In genomic region chr9:137271696-137272076, GRCh38 we compare ENCODE assay signal across 26 cellular contexts. TPM values are rescaled to one million over a fixed set of nuclear protein-coding genes. Genes with fewer than 3 reads are reported as not detected.
DNase-seq lines count a peak whose midpoint lies in the region; ATAC-seq and TF ChIP-seq lines count a peak whose summit lies in the region.
"Had no signal": no experiment of that assay in that cellular context is flagged by ENCODE, and none has a peak within 500 bp of the region (broad histone marks: within the 10 kb centered on the region; RNA-seq: fewer than 3 reads in every experiment).

No MANE protein-coding gene starts in this region.

- no peaks in the 10 kb centered on the region for H3K9me3 Mint-ChIP-seq in T-helper 1 cell treated with Interleukin-12 subunit alpha and Interleukin-12 subunit beta and Interleukin-4 antibody, amounts not matched to agents 30 μg/mL and 1 μg/mL, for 36 hours
- H3K9me3 Mint-ChIP-seq in glutamatergic neuron (ENCODE audit: unreplicated experiment), result peaks cover 10% of the 10 kb centered on the region
- H3K9me3 Mint-ChIP-seq: endodermal cell had no signal

- no peak for TF ChIP-seq CTCF in left ventricle myocardium inferior (IDR thresholded peaks at IDR 0.05; ENCODE audit: borderline replicate concordance)
- TF ChIP-seq CTCF in glutamatergic neuron (IDR thresholded peaks at IDR 0.05; ENCODE audit: partially characterized antibody, unreplicated experiment), result no peak
- TF ChIP-seq CTCF in left lung (IDR thresholded peaks at IDR 0.05), result no peak

- H3K36me3 Mint-ChIP-seq in T-helper 1 cell treated with Interleukin-12 subunit alpha and Interleukin-12 subunit beta and Interleukin-4 antibody, amounts not matched to agents 30 μg/mL and 1 μg/mL, for 36 hours (ENCODE audit: low read depth), result peaks cover 23% of the 10 kb centered on the region
- no peaks in the 10 kb centered on the region for H3K36me3 Mint-ChIP-seq in glutamatergic neuron (ENCODE audit: unreplicated experiment)

- H3K4me1 ChIP-seq in left ventricle myocardium inferior (peaks cover 91% of the 10 kb centered on the region), left lung (peaks cover 30 to 57% of the 10 kb centered on the region in 2 donors)

- H3K27me3 ChIP-seq in left ventricle myocardium inferior (ENCODE audit: low read depth), result no peaks in the 10 kb centered on the region
- H3K27me3 ChIP-seq in left lung, result no peaks in the 10 kb centered on the region
- H3K27me3 ChIP-seq: esophagus squamous epithelium had no signal

- H3K27ac Mint-ChIP-seq in T-helper 1 cell treated with Interleukin-12 subunit alpha and Interleukin-12 subunit beta and Interleukin-4 antibody, amounts not matched to agents 30 μg/mL and 1 μg/mL, for 36 hours, result peak overlapping the region; percentile 24
- H3K27ac Mint-ChIP-seq in glutamatergic neuron (ENCODE audit: unreplicated experiment), result peak overlapping the region; percentile 28
- H3K27ac Mint-ChIP-seq: endodermal cell had no signal

- no peaks in the 10 kb centered on the region for H3K27me3 Mint-ChIP-seq in T-helper 1 cell treated with Interleukin-12 subunit alpha and Interleukin-12 subunit beta and Interleukin-4 antibody, amounts not matched to agents 30 μg/mL and 1 μg/mL, for 36 hours (ENCODE audit: low read depth)
- H3K27me3 Mint-ChIP-seq in glutamatergic neuron (ENCODE audit: unreplicated experiment), result peaks cover 9% of the 10 kb centered on the region

- H3K9me3 ChIP-seq in left ventricle myocardium inferior (replicated peaks) (no peaks in the 10 kb centered on the region), left lung (no peaks in the 10 kb centered on the region)
- H3K9me3 ChIP-seq: esophagus squamous epithelium, lower lobe of right lung, mucosa of descending colon, sigmoid colon had no signal

- peaks cover 42% of the 10 kb centered on the region for H3K36me3 ChIP-seq in left ventricle myocardium inferior
- peaks cover 0 to 55% of the 10 kb centered on the region in 2 donors for H3K36me3 ChIP-seq in left lung

- intact Hi-C loops in left ventricle myocardium inferior (cut with micrococcal nuclease) (no loop called here), left ventricle myocardium superior (cut with micrococcal nuclease) (no loop called here), left lung (cut with DNase I) (no loop called here)

- H3K4me1 Mint-ChIP-seq in T-helper 1 cell treated with Interleukin-12 subunit alpha and Interleukin-12 subunit beta and Interleukin-4 antibody, amounts not matched to agents 30 μg/mL and 1 μg/mL, for 36 hours (ENCODE audit: low read depth), result peaks cover 12% of the 10 kb centered on the region
- H3K4me1 Mint-ChIP-seq in glutamatergic neuron (ENCODE audit: low read depth, unreplicated experiment), result peaks cover 17% of the 10 kb centered on the region

- DNase-seq in T-helper 1 cell, result no peak
- no peak for DNase-seq in left ventricle myocardium inferior
- DNase-seq in left ventricle myocardium superior, result no peak
- DNase-seq in glutamatergic neuron, result no peak
- no peak for DNase-seq in Ammon's horn (ENCODE audit: low spot score)
- DNase-seq in EL, result no peak
- DNase-seq in left lung, result no peak
- DNase-seq: 8988T; activated gamma-delta T cell; amygdala; endodermal cell; esophagus squamous epithelium; Karpas-422; lower lobe of right lung; mucosa of descending colon; NCI-H1694; NCI-H524 treated with DMSO at 0.1 percent for 48 hours; NK-92 treated with Interleukin-12 subunit alpha and Interleukin-12 subunit beta, amount 100 ng/mL, for 24 hours; sigmoid colon; trophoblast cell had no signal

- no peak overlapping the region for H3K4me3 ChIP-seq in left ventricle myocardium inferior
- no peak overlapping the region for H3K4me3 ChIP-seq in left lung
- H3K4me3 ChIP-seq: esophagus squamous epithelium, lower lobe of right lung, mucosa of descending colon, sigmoid colon had no signal

- H3K27ac ChIP-seq in left ventricle myocardium inferior (replicated peaks), result peak overlapping the region; percentile 73
- no peak overlapping the region for H3K27ac ChIP-seq in left lung
- H3K27ac ChIP-seq: esophagus squamous epithelium, lower lobe of right lung, sigmoid colon had no signal

- H3K4me3 Mint-ChIP-seq in T-helper 1 cell treated with Interleukin-12 subunit alpha and Interleukin-12 subunit beta and Interleukin-4 antibody, amounts not matched to agents 30 μg/mL and 1 μg/mL, for 36 hours, result no peak overlapping the region
- no peak overlapping the region for H3K4me3 Mint-ChIP-seq in glutamatergic neuron (ENCODE audit: unreplicated experiment)
- H3K4me3 Mint-ChIP-seq: endodermal cell had no signal

- no peak for ATAC-seq in left ventricle myocardium superior
- no peak for ATAC-seq in left lung
- ATAC-seq: lower lobe of right lung, mucosa of descending colon, Panc1 had no signal

RNA-seq across cellular contexts. Expression of gene TOR4A, which starts 5.8 kb away (rescaled TPM):
- total RNA-seq in left ventricle myocardium inferior (16.3 TPM), left ventricle myocardium superior (19.3 TPM), glutamatergic neuron (ENCODE audit: unreplicated experiment) (1.5 TPM), left lung (10 to 100 TPM; 31.8 to 38.5 TPM)

RNA-seq across cellular contexts. Expression of gene NELFB, which starts 16.6 kb away (rescaled TPM):
- 35.2 TPM for total RNA-seq in left ventricle myocardium inferior
- total RNA-seq in left ventricle myocardium superior, result 43.6 TPM
- 48.5 TPM for total RNA-seq in glutamatergic neuron (ENCODE audit: unreplicated experiment)
- 10 to 100 TPM; 47.8 to 49.7 TPM for total RNA-seq in left lung

RNA-seq across cellular contexts. Expression of gene STPG3, which starts 20.6 kb away (rescaled TPM):
- total RNA-seq in left ventricle myocardium inferior (0.58 TPM), left ventricle myocardium superior (0.69 TPM), glutamatergic neuron (ENCODE audit: unreplicated experiment) (not detected), left lung (not detected)
- total RNA-seq: endodermal cell; esophagus squamous epithelium; frontal cortex; HT1080; mucosa of descending colon; sigmoid colon; SK-MEL-5; T-helper 2 cell treated with Interferon-gamma antibody and Interleukin-4, amounts not matched to agents 100 ng/mL and 5 ng/mL, for 36 hours had no signal

RNA-seq across cellular contexts. Expression of gene NRARP, which starts 30.4 kb away (rescaled TPM):
- total RNA-seq in left ventricle myocardium inferior (5.1 TPM), left ventricle myocardium superior (4.0 TPM), glutamatergic neuron (ENCODE audit: unreplicated experiment) (15.2 TPM), left lung (10 to 100 TPM; 11.3 to 15.2 TPM)

RNA-seq across cellular contexts. Expression of gene TUBB4B, which starts 30.6 kb away (rescaled TPM):
- 463 TPM for total RNA-seq in left ventricle myocardium inferior
- 439 TPM for total RNA-seq in left ventricle myocardium superior
- total RNA-seq in glutamatergic neuron (ENCODE audit: unreplicated experiment), result 192 TPM
- 100 to 1,000 TPM; 245 to 337 TPM for total RNA-seq in left lung
